In genomic region chr10:117216028-117216427, GRCh38 we compare ENCODE assay signal across 13 cellular contexts. TPM values are rescaled to one million over a fixed set of nuclear protein-coding genes. Genes with fewer than 3 reads are reported as not detected.
DNase-seq lines count a peak whose midpoint lies in the region; ATAC-seq, FAIRE-seq and TF ChIP-seq lines count a peak whose summit lies in the region.
"Had no signal": no experiment of that assay in that cellular context is flagged by ENCODE, and none has a peak within 500 bp of the region (broad histone marks: within the 10 kb centered on the region; RNA-seq: fewer than 3 reads in every experiment).

No MANE protein-coding gene starts in this region.

- peaks cover 11% of the 10 kb centered on the region for H3K4me1 Mint-ChIP-seq in chondrocyte (ENCODE audit: low read depth)
- H3K4me1 Mint-ChIP-seq in neural progenitor cell, result peaks cover 9% of the 10 kb centered on the region

- TF ChIP-seq CTCF in BJ (IDR thresholded peaks at IDR 0.05; ENCODE audit: insufficient read depth, low read depth, low read length), result no peak
- TF ChIP-seq CTCF in HFF-Myc (IDR thresholded peaks at IDR 0.05; ENCODE audit: low read depth, low read length, missing control alignments), result no peak
- TF ChIP-seq CTCF in chondrocyte (IDR thresholded peaks at IDR 0.05), result no peak
- no peak for TF ChIP-seq CTCF in neural progenitor cell (IDR thresholded peaks at IDR 0.05)

- H3K27me3 Mint-ChIP-seq in chondrocyte (ENCODE audit: low read depth), result peaks cover 62% of the 10 kb centered on the region
- peaks cover 30% of the 10 kb centered on the region for H3K27me3 Mint-ChIP-seq in neural progenitor cell (ENCODE audit: insufficient read depth, low read depth)

- no peaks in the 10 kb centered on the region for H3K4me1 ChIP-seq in neural progenitor cell

- H3K9me3 Mint-ChIP-seq in chondrocyte (ENCODE audit: low read depth) (peaks cover 23% of the 10 kb centered on the region), neural progenitor cell (peaks cover 22% of the 10 kb centered on the region)

- H3K4me3 Mint-ChIP-seq in chondrocyte (ENCODE audit: unreplicated experiment) (peak overlapping the region; percentile 79), neural progenitor cell (peak overlapping the region; percentile 77)

- H3K27ac ChIP-seq in neural progenitor cell, result no peak overlapping the region
- H3K27ac ChIP-seq: tibial nerve had no signal

- DNase-seq in BJ (ENCODE audit: low read depth) (no peak), HFF-Myc (ENCODE audit: extremely low read depth, low read depth) (no peak), chondrocyte (ENCODE audit: low spot score) (no peak), neural progenitor cell (ENCODE audit: low spot score) (no peak), AML-193 (lab: John Stamatoyannopoulos, UW) (no peak), GM19239 (ENCODE audit: insufficient read length, low spot score) (no peak)
- DNase-seq: DMS79 had no signal

- POLR2A ChIA-PET in BJ (lab: Charles Lee), result interaction anchor here (0.6 kb wide), 1 partner anchor 103 kb away, joined by 6 read pairs; no protein-coding TSS in a partner anchor

- peak overlapping the region; percentile 100 for H2AFZ ChIP-seq in neural progenitor cell (replicated peaks)

- H3K9ac ChIP-seq in neural progenitor cell, result no peak overlapping the region

- H4K20me1 ChIP-seq in neural progenitor cell (ENCODE audit: low read depth), result no peaks in the 10 kb centered on the region

- H3K36me3 Mint-ChIP-seq in chondrocyte (ENCODE audit: low read depth), result peaks cover 5% of the 10 kb centered on the region
- H3K36me3 Mint-ChIP-seq in neural progenitor cell, result peaks cover 2% of the 10 kb centered on the region

- no peak overlapping the region for H3K27ac Mint-ChIP-seq in chondrocyte (ENCODE audit: unreplicated experiment)
- H3K27ac Mint-ChIP-seq in neural progenitor cell, result no peak overlapping the region

- H3K4me2 ChIP-seq in neural progenitor cell, result peak overlapping the region; percentile 94

- H3K4me3 ChIP-seq in BJ (ENCODE audit: low read depth, low read length) (peak overlapping the region; percentile 55), HFF-Myc (replicated peaks; ENCODE audit: low read depth, low read length) (peak overlapping the region; percentile 51), neural progenitor cell (peak overlapping the region; percentile 59)

- peaks cover 8% of the 10 kb centered on the region for H3F3A ChIP-seq in neural progenitor cell (ENCODE audit: low read depth)

- H3K9me3 ChIP-seq in neural progenitor cell (ENCODE audit: low read depth), result no peaks in the 10 kb centered on the region

- no peak for ATAC-seq in esophagus mucosa
- no peak for ATAC-seq in GM21423 (IDR thresholded peaks at IDR 0.05; ENCODE audit: unreplicated experiment)

- H3K79me2 ChIP-seq in neural progenitor cell (ENCODE audit: low read depth), result no peaks in the 10 kb centered on the region

- peaks cover 6% of the 10 kb centered on the region for H3K27me3 ChIP-seq in BJ (ENCODE audit: control insufficient read depth, insufficient read depth, low read length)
- peaks cover 61% of the 10 kb centered on the region for H3K27me3 ChIP-seq in neural progenitor cell

- H3K36me3 ChIP-seq in BJ (ENCODE audit: control insufficient read depth, insufficient read depth, low read length) (no peaks in the 10 kb centered on the region), neural progenitor cell (no peaks in the 10 kb centered on the region)
- H3K36me3 ChIP-seq: tibial nerve had no signal

- CTCF ChIA-PET in BJ (lab: Yijun Ruan, JAX), result interaction anchor here (0.6 to 6.2 kb wide), 47 partner anchors 8 to 1243 kb away, joined by 3 to 124 read pairs (median 7); partner anchors contain the start of gene SLC18A2

- FAIRE-seq in GM19239 (lab: Jason Lieb, UNC), result no peak

RNA-seq across cellular contexts. Expression of gene KCNK18, which starts 18.7 kb away (rescaled TPM):
- polyA plus RNA-seq in BJ (2011; rRNA removed), result not detected in 2 replicates
- polyA minus RNA-seq in BJ (2011; rRNA and poly(A)+ RNA removed), result not detected in 2 replicates
- total RNA-seq in chondrocyte (not detected in 3 replicates), neural progenitor cell (ENCODE audit: low replicate concordance) (not detected in 2 replicates), esophagus mucosa (not detected)
- total RNA-seq: cardiac septum, left cardiac atrium, pulmonary artery endothelial cell, tibial nerve had no signal

RNA-seq across cellular contexts. Expression of gene SLC18A2, which starts 24.9 kb away (rescaled TPM):
- polyA plus RNA-seq in BJ (2011; rRNA removed), result not detected in 2 replicates
- not detected in 2 replicates for polyA minus RNA-seq in BJ (2011; rRNA and poly(A)+ RNA removed)
- total RNA-seq in chondrocyte (not detected in 3 replicates), neural progenitor cell (ENCODE audit: low replicate concordance) (0.88 and 1.6 TPM in 2 replicates), esophagus mucosa (0.12 TPM)
- total RNA-seq: pulmonary artery endothelial cell had no signal
